In the genomic region with DNA sequence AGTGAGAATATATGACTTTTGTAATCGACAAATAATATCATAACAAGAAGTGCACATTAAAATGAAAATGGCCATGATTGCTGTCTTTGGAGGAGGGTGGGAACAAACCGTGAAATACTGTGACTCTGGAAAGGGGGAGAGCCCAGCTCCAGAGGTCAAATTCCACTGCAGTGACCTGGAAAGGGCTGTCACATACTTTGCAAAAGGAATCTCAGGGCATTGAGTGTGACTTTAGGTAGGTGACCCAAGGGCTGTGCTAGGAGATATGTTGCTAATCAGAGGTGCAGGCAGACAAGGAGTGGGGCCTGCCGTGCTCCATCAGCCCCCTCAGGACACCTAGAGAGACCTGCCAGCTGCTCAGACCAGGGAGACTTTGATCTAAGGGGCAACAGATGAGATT, we compare ENCODE assay signal across 1 cellular context.
TF ChIP-seq lines count a peak whose summit lies in the region.

No MANE protein-coding gene starts in this region.

TF ChIP-seq in H1, 55 proteins besides CTCF, POLR2A, EP300 and RAD21:
- TF ChIP-seq BACH1 (IDR thresholded peaks at IDR 0.05; ENCODE audit: low read length) (no peak), CREB1 (IDR thresholded peaks at IDR 0.05) (no peak), TEAD4 (IDR thresholded peaks at IDR 0.05; ENCODE audit: low read depth, low read length) (no peak), BRCA1 (IDR thresholded peaks at IDR 0.05; ENCODE audit: low read depth, low read length) (no peak), TAF1 (IDR thresholded peaks at IDR 0.05; ENCODE audit: low read depth, low read length) (no peak)
TF ChIP-seq in H1: peak in this region for 0.
